ENCODE assay signal across 9 cellular contexts in genomic region chr22:37545703-37546435, GRCh38. TPM values are rescaled to one million over a fixed set of nuclear protein-coding genes. Genes with fewer than 3 reads are reported as not detected.
A peak's percentile ranks its signal among the peaks of the same experiment; 100 is the strongest.
DNase-seq lines count a peak whose midpoint lies in the region; ATAC-seq, FAIRE-seq and TF ChIP-seq lines count a peak whose summit lies in the region.
"Had no signal": no experiment of that assay in that cellular context is flagged by ENCODE, and none has a peak within 500 bp of the region (broad histone marks: within the 10 kb centered on the region; RNA-seq: fewer than 3 reads in every experiment).

No MANE protein-coding gene starts in this region.

- H3K36me3 ChIP-seq in endothelial cell of umbilical vein (ENCODE audit: control insufficient read depth in 2 of 2, extremely low read depth in 1 of 2, insufficient read depth in 2 of 2, low read length in 2 of 2) (no peaks in the 10 kb centered on the region), mesodermal cell (ENCODE audit: control insufficient read depth, insufficient read depth, low read length) (no peaks in the 10 kb centered on the region), uterus (no peaks in the 10 kb centered on the region)

- peak overlapping the region; percentile 64 for H3K9ac ChIP-seq in endothelial cell of umbilical vein (replicated peaks; ENCODE audit: extremely low read depth, insufficient read depth, low read length)

- CTCF ChIA-PET in endothelial cell of umbilical vein (lab: Charles Lee): interaction anchor here (1.0 to 16.0 kb wide), 12 partner anchors 18 to 317 kb away, joined by 3 to 977 read pairs (median 4); partner anchors contain the start of genes CDC42EP1, GGA1 and NOL12

- WGBS in mesodermal cell (ENCODE audit: insufficient coverage in 2 of 2), 2 experiments: 8 to 9% methylated on average over 13 to 17 of the region's 28 CpGs

- peak overlapping the region; percentile 37 for H2AFZ ChIP-seq in endothelial cell of umbilical vein (ENCODE audit: low read depth, low read length)

- POLR2A ChIA-PET in endothelial cell of umbilical vein (lab: Charles Lee): interaction anchor here (0.7 to 2.6 kb wide), 7 partner anchors 14 to 62 kb away, joined by 3 to 17 read pairs (median 11); partner anchors contain the start of gene CDC42EP1

- DNase-seq in DMS 273 (lab: John Stamatoyannopoulos, UW; ENCODE audit: unreplicated experiment): peak; percentile 33
- no peak for DNase-seq in DMS 273 treated with DMSO at 0.1 percent for 48 hours (lab: John Stamatoyannopoulos, UW)
- peak; percentile 95 for DNase-seq in endothelial cell of umbilical vein (ENCODE audit: low read depth, low spot score)
- peak; percentile 97 for DNase-seq in uterus
- DNase-seq in NCI-H774 (lab: John Stamatoyannopoulos, UW): no peak

- peak overlapping the region in 1 of 3 experiments; percentile 13 for H3K4me3 ChIP-seq in endothelial cell of umbilical vein (replicated peaks in 1 of 3; ENCODE audit: insufficient read depth in 1 of 3, low read depth in 1 of 3, low read length in 3 of 3)
- peak overlapping the region; percentile 32 for H3K4me3 ChIP-seq in mesodermal cell (ENCODE audit: extremely low read depth, insufficient read depth, low read length, poor library complexity, severe bottlenecking)
- peak overlapping the region; percentile 10 to 27 for H3K4me3 ChIP-seq in uterus

- no peaks in the 10 kb centered on the region for H3K9me1 ChIP-seq in endothelial cell of umbilical vein (replicated peaks; ENCODE audit: control insufficient read depth, extremely low read depth, insufficient read depth, low read length)

- intact Hi-C loops in endothelial cell of umbilical vein (cut with micrococcal nuclease): loop anchor here (1.0 to 2.0 kb wide), 6 partner anchors 10 to 63 kb away; partner anchors contain the start of gene GGA1
- intact Hi-C loops in uterus (cut with DNase I; ENCODE audit: low total_unique reads): loop anchor here (10.0 kb wide), 1 partner anchor 49 kb away; no protein-coding TSS in a partner anchor

- peak overlapping the region; percentile 68 for H3K4me2 ChIP-seq in endothelial cell of umbilical vein (ENCODE audit: insufficient read depth, low read length)

- H3K27me3 ChIP-seq in endothelial cell of umbilical vein (ENCODE audit: control insufficient read depth in 2 of 2, insufficient read depth in 2 of 2, low read length in 2 of 2) (no peaks in the 10 kb centered on the region), uterus (no peaks in the 10 kb centered on the region)

- H3K9me3 ChIP-seq in endothelial cell of umbilical vein (replicated peaks; ENCODE audit: control insufficient read depth, insufficient read depth, low read length) (no peaks in the 10 kb centered on the region), mesodermal cell (ENCODE audit: control insufficient read depth, low read length) (no peaks in the 10 kb centered on the region), uterus (no peaks in the 10 kb centered on the region)

- H3K79me2 ChIP-seq in endothelial cell of umbilical vein (ENCODE audit: control insufficient read depth, insufficient read depth, low read length): no peaks in the 10 kb centered on the region

- ATAC-seq in GM19324 (IDR thresholded peaks at IDR 0.05; ENCODE audit: low FRiP score, unreplicated experiment) (no peak), HG02759 (IDR thresholded peaks at IDR 0.05; ENCODE audit: unreplicated experiment) (no peak)

- TSS peak; percentile 82 for BruUV-seq in endothelial cell of umbilical vein (replicated peaks; lab: Mats Ljungman, UMichigan)

- H3K27ac ChIP-seq in endothelial cell of umbilical vein (ENCODE audit: insufficient read depth, low read depth, low read length) (peak overlapping the region; percentile 91), mesodermal cell (ENCODE audit: low read depth, low read length, severe bottlenecking) (peak overlapping the region; percentile 96), uterus (peak overlapping the region; percentile 97 to 98)
- H3K27ac ChIP-seq: 22Rv1 had no signal

- dilution Hi-C loops in endothelial cell of umbilical vein (cut with MboI; ENCODE audit: extremely low pct_ligation_motif_present, low sequenced_read_pairs): no loop called here

- TF ChIP-seq POLR2A in endothelial cell of umbilical vein (IDR thresholded peaks at IDR 0.05; ENCODE audit: low read depth, low read length) (peak; percentile 85), uterus (IDR thresholded peaks at IDR 0.05) (peak; percentile 57 to 88)

- no peaks in the 10 kb centered on the region for H4K20me1 ChIP-seq in endothelial cell of umbilical vein (replicated peaks; ENCODE audit: control insufficient read depth, extremely low read depth, insufficient read depth, low read length)

- peak; percentile 99 for FAIRE-seq in endothelial cell of umbilical vein (lab: Jason Lieb, UNC)

- H3K4me1 ChIP-seq in endothelial cell of umbilical vein (ENCODE audit: control insufficient read depth, extremely low read depth, insufficient read depth, low read length) (peaks cover 22% of the 10 kb centered on the region), mesodermal cell (ENCODE audit: control insufficient read depth, insufficient read depth, low read length, poor library complexity, severe bottlenecking) (peaks cover 46% of the 10 kb centered on the region), uterus (peaks cover 0 to 31% of the 10 kb centered on the region in 2 donors)

- TF ChIP-seq CTCF in endothelial cell of umbilical vein (IDR thresholded peaks at IDR 0.05; ENCODE audit: extremely low read depth in 1 of 2, insufficient read depth in 1 of 2, low read depth in 1 of 2, low read length in 2 of 2): no peak
- TF ChIP-seq CTCF in uterus (IDR thresholded peaks at IDR 0.05): peak in 1 of 4 experiments; percentile 7

TF ChIP-seq in endothelial cell of umbilical vein, 7 proteins besides CTCF, POLR2A, EP300 and RAD21:
- no peak for TF ChIP-seq GATA2 (IDR thresholded peaks at IDR 0.05; ENCODE audit: insufficient read depth, insufficient read length, low read depth, low read length)
- TF ChIP-seq EZH2 (IDR thresholded peaks at IDR 0.05; ENCODE audit: borderline replicate concordance, low read depth, low read length, severe bottlenecking): no peak
- no peak for TF ChIP-seq FOS (IDR thresholded peaks at IDR 0.05; ENCODE audit: borderline replicate concordance, insufficient read depth, low read length)
- no peak for TF ChIP-seq MYC (IDR thresholded peaks at IDR 0.05; ENCODE audit: low read depth, low read length)
- peak; percentile 61 for TF ChIP-seq POLR2AphosphoS5 (IDR thresholded peaks at IDR 0.05; ENCODE audit: insufficient read depth, low read depth, low read length)

RNA-seq across cellular contexts. Expression of gene CDC42EP1, which starts 14.4 kb away (rescaled TPM):
- total RNA-seq in endothelial cell of umbilical vein (141 and 146 TPM in 2 replicates), uterus (100 to 1,000 TPM in 1 of 4 donors, 10 to 100 TPM in 3; 10.6 to 101 (median 16.5) TPM)
- 82.2 and 100 TPM in 2 replicates for polyA plus RNA-seq in endothelial cell of umbilical vein
- 34.6 and 54.8 TPM in 2 replicates for polyA plus RNA-seq in endothelial cell of umbilical vein (2011; cell fraction: cytosol; rRNA removed)
- 26.2 and 27.8 TPM in 2 replicates for polyA plus RNA-seq in endothelial cell of umbilical vein (2011; cell fraction: nucleus; rRNA removed)
- 55.5 and 78.4 TPM in 2 replicates for polyA plus RNA-seq in endothelial cell of umbilical vein (2012)
- polyA minus RNA-seq in endothelial cell of umbilical vein: 16.9 and 24.9 TPM in 2 replicates
- polyA minus RNA-seq in endothelial cell of umbilical vein (2011; cell fraction: cytosol; rRNA and poly(A)+ RNA removed): 33.0 TPM
- 13.5 and 26.4 TPM in 2 replicates for polyA minus RNA-seq in endothelial cell of umbilical vein (2011; cell fraction: nucleus; rRNA and poly(A)+ RNA removed)
- 82.1 TPM for polyA plus RNA-seq in mesodermal cell (2013, experiment 1 of 2)
- polyA plus RNA-seq in mesodermal cell (2013, experiment 2 of 2): 64.8 TPM

RNA-seq across cellular contexts. Expression of gene CARD10, which starts 26.7 kb away (rescaled TPM):
- total RNA-seq in endothelial cell of umbilical vein (39.5 and 40.6 TPM in 2 replicates), uterus (10 to 100 TPM in 2 of 4 donors, 1 to 10 TPM in 2; 4.6 to 23.4 (median 10.2) TPM)
- 36.1 and 42.0 TPM in 2 replicates for polyA plus RNA-seq in endothelial cell of umbilical vein
- 21.1 and 28.5 TPM in 2 replicates for polyA plus RNA-seq in endothelial cell of umbilical vein (2011; cell fraction: cytosol; rRNA removed)
- polyA plus RNA-seq in endothelial cell of umbilical vein (2011; cell fraction: nucleus; rRNA removed): 44.8 and 58.7 TPM in 2 replicates
- polyA plus RNA-seq in endothelial cell of umbilical vein (2012): 19.0 and 22.9 TPM in 2 replicates
- 23.6 and 26.9 TPM in 2 replicates for polyA minus RNA-seq in endothelial cell of umbilical vein
- 12.5 TPM for polyA minus RNA-seq in endothelial cell of umbilical vein (2011; cell fraction: cytosol; rRNA and poly(A)+ RNA removed)
- polyA minus RNA-seq in endothelial cell of umbilical vein (2011; cell fraction: nucleus; rRNA and poly(A)+ RNA removed): 12.6 and 21.3 TPM in 2 replicates
- 9.3 TPM for polyA plus RNA-seq in mesodermal cell (2013, experiment 1 of 2)
- 7.5 TPM for polyA plus RNA-seq in mesodermal cell (2013, experiment 2 of 2)

RNA-seq across cellular contexts. Expression of gene LGALS2, which starts 34.0 kb away (rescaled TPM):
- not detected in 2 replicates for total RNA-seq in endothelial cell of umbilical vein
- not detected in 2 replicates for polyA plus RNA-seq in endothelial cell of umbilical vein
- polyA plus RNA-seq in endothelial cell of umbilical vein (2011; cell fraction: cytosol; rRNA removed): not detected in 2 replicates
- not detected in 2 replicates for polyA plus RNA-seq in endothelial cell of umbilical vein (2011; cell fraction: nucleus; rRNA removed)
- not detected in 2 replicates for polyA plus RNA-seq in endothelial cell of umbilical vein (2012)
- polyA minus RNA-seq in endothelial cell of umbilical vein: not detected in 2 replicates
- polyA minus RNA-seq in endothelial cell of umbilical vein (2011; cell fraction: cytosol; rRNA and poly(A)+ RNA removed): not detected
- polyA minus RNA-seq in endothelial cell of umbilical vein (2011; cell fraction: nucleus; rRNA and poly(A)+ RNA removed): not detected in 2 replicates
- not detected for polyA plus RNA-seq in mesodermal cell (2013, experiment 1 of 2)
- not detected for polyA plus RNA-seq in mesodermal cell (2013, experiment 2 of 2)
- total RNA-seq in uterus: not detected

RNA-seq across cellular contexts. Expression of gene MFNG, which starts 59.7 kb away (rescaled TPM):
- total RNA-seq in endothelial cell of umbilical vein (188 and 197 TPM in 2 replicates), uterus (10 to 100 TPM in 3 of 4 donors, 1 to 10 TPM in 1; 7.6 to 71.2 (median 28.7) TPM)
- polyA plus RNA-seq in endothelial cell of umbilical vein: 257 and 379 TPM in 2 replicates
- polyA plus RNA-seq in endothelial cell of umbilical vein (2011; cell fraction: cytosol; rRNA removed): 194 and 222 TPM in 2 replicates
- polyA plus RNA-seq in endothelial cell of umbilical vein (2011; cell fraction: nucleus; rRNA removed): 127 and 141 TPM in 2 replicates
- 125 and 143 TPM in 2 replicates for polyA plus RNA-seq in endothelial cell of umbilical vein (2012)
- 112 and 155 TPM in 2 replicates for polyA minus RNA-seq in endothelial cell of umbilical vein
- not detected for polyA minus RNA-seq in endothelial cell of umbilical vein (2011; cell fraction: cytosol; rRNA and poly(A)+ RNA removed)
- polyA minus RNA-seq in endothelial cell of umbilical vein (2011; cell fraction: nucleus; rRNA and poly(A)+ RNA removed): 35.3 and 50.5 TPM in 2 replicates
- 1.4 TPM for polyA plus RNA-seq in mesodermal cell (2013, experiment 1 of 2)
- 0.76 TPM for polyA plus RNA-seq in mesodermal cell (2013, experiment 2 of 2)

Comparison
In these comparisons a context has a peak if more than half of its experiments do, and no peak if none do; other contexts are left out.
1. DNase-seq: peak in DMS 273 (single experiment), endothelial cell of umbilical vein (single experiment) and uterus (2 of 2); none in DMS 273 treated with DMSO at 0.1 percent for 48 hours (single experiment) and NCI-H774 (single experiment).
2. Peak in every context shown above with its lines, with median percentiles within 50 percentile points of each other: H3K27ac ChIP-seq.